Comparison of ENCODE assay signal across 8 cellular contexts in the genomic region with DNA sequence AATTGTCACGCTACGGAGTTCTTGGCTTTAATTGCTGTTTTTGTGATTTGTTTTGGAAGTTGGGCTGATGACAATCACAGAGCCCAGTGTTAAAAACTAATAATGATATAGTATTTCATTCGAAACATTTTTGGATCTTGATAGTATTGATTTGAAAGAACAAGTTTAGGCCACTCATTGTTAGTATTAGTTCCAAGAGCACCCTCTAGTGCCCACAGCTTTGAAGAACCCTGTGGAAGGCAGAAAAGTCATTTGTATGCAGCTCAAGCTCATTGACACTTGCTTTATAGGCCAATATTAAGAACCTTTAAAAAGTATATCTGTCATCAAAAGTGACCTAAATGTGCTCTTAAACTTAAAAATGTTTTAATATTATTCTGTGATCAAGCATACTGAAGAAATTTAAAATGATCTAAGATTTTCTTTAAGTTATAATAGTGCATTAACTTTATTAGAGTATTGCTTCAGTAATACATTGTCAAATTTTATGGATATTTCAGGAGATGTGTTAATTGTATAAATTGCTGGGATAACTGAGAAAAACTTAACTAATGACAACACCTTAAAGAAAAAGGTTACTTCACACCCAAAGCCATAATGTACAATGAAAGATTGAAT.
DNase-seq lines count a peak whose midpoint lies in the region; ATAC-seq and TF ChIP-seq lines count a peak whose summit lies in the region.

No MANE protein-coding gene starts in this region.

- H3K27ac ChIP-seq in colonic mucosa: no peak overlapping the region

- intact Hi-C loops in colonic mucosa (cut with DNase I): no loop called here

- no peak overlapping the region for H3K9ac ChIP-seq in colonic mucosa (ENCODE audit: low read depth in 2 of 2, low read length in 2 of 2)

- H3K9me3 ChIP-seq in colonic mucosa: no peaks in the 10 kb centered on the region

- TF ChIP-seq CTCF in colonic mucosa (IDR thresholded peaks at IDR 0.05): no peak

- no peaks in the 10 kb centered on the region for H3K4me1 ChIP-seq in colonic mucosa

- no peaks in the 10 kb centered on the region for H3K27me3 ChIP-seq in colonic mucosa

- ATAC-seq in HG02938 (IDR thresholded peaks at IDR 0.05; ENCODE audit: unreplicated experiment) (peak; percentile 54), HG03196 (IDR thresholded peaks at IDR 0.05; ENCODE audit: unreplicated experiment) (no peak)
- no peak for ATAC-seq in activated CD4-positive, CD25-positive, alpha-beta regulatory T cell treated with anti-CD3 and anti-CD28 coated beads, Interleukin-2, amount 50 U/mL, for 24 hours

- DNase-seq in GM03348 (ENCODE audit: low spot score): peak; percentile 38
- peak; percentile 72 for DNase-seq in NCI-H748 (lab: John Stamatoyannopoulos, UW; ENCODE audit: unreplicated experiment)
- peak; percentile 18 for DNase-seq in colonic mucosa
- DNase-seq in myocyte (ENCODE audit: low read depth): peak; percentile 67
- DNase-seq in DMS79 treated with DMSO at 0.1 percent for 48 hours (lab: John Stamatoyannopoulos, UW): no peak

- no peaks in the 10 kb centered on the region for H3K36me3 ChIP-seq in colonic mucosa

- no peak overlapping the region for H3K4me3 ChIP-seq in colonic mucosa
